Comparison of ENCODE assay signal across 34 cellular contexts in the genomic region with DNA sequence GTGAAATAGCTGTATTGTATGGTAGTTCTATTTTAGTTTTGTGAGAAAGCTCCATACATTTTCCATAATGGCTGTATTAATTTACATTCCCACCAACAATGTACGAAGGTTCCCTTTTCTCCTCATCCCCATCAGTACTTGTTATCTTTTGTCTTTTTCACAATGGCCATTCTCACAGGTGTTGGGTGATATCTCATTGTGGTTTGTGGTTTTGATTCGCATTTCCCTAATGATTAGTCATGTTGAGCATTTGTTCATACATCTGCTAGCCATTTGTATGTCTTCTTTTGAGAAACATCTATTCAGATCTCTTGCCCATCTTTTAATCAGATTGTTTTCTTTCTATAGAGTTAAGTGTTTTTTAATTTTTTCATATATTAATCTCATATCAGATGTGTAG.
A peak's percentile ranks its signal among the peaks of the same experiment; 100 is the strongest.
DNase-seq lines count a peak whose midpoint lies in the region; ATAC-seq and TF ChIP-seq lines count a peak whose summit lies in the region.
"Had no signal": no experiment of that assay in that cellular context is flagged by ENCODE, and none has a peak within 500 bp of the region (broad histone marks: within the 10 kb centered on the region; RNA-seq: fewer than 3 reads in every experiment).

No MANE protein-coding gene starts in this region.

- H3K4me3 ChIP-seq in GM12865 (ENCODE audit: low read depth, low read length) (no peak overlapping the region), RWPE2 (ENCODE audit: severe bottlenecking) (no peak overlapping the region), fibroblast of mammary gland (ENCODE audit: control insufficient read depth, low read depth, low read length) (no peak overlapping the region), lower leg skin (ENCODE audit: low read depth, poor library complexity, severe bottlenecking) (no peak overlapping the region)
- H3K4me3 ChIP-seq in Jurkat, Clone E6-1 (ENCODE audit: low read length), result no peak overlapping the region
- H3K4me3 ChIP-seq: coronary artery, MG63, suprapubic skin, upper lobe of right lung had no signal

- H3K27me3 Mint-ChIP-seq in T-helper 17 cell, result no peaks in the 10 kb centered on the region
- H3K27me3 Mint-ChIP-seq: activated CD8-positive, alpha-beta memory T cell treated with anti-CD3 and anti-CD28 coated beads, Interleukin-2, amount 10 ng/mL, durations not matched to agents 7 days and 5 days; activated naive CD8-positive, alpha-beta T cell treated with anti-CD3 and anti-CD28 coated beads, Interleukin-2, amount 10 ng/mL, durations not matched to agents 7 days and 5 days had no signal

- WGBS in lower leg skin, 2 donors, result 65% methylated on average over 2 of the region's 2 CpGs

- H3K9me3 ChIP-seq in RWPE2 (ENCODE audit: severe bottlenecking), result no peaks in the 10 kb centered on the region
- peaks cover 2% of the 10 kb centered on the region for H3K9me3 ChIP-seq in T-helper 17 cell (ENCODE audit: control insufficient read depth, low read length, poor library complexity, severe bottlenecking)
- H3K9me3 ChIP-seq: MG63, suprapubic skin, upper lobe of right lung had no signal

- H3K27ac ChIP-seq in RWPE2 (ENCODE audit: poor library complexity, severe bottlenecking), result no peak overlapping the region
- H3K27ac ChIP-seq: coronary artery, suprapubic skin, upper lobe of right lung had no signal

- no peaks in the 10 kb centered on the region for H3K4me1 Mint-ChIP-seq in T-helper 17 cell
- H3K4me1 Mint-ChIP-seq: activated CD8-positive, alpha-beta memory T cell treated with anti-CD3 and anti-CD28 coated beads, Interleukin-2, amount 10 ng/mL, durations not matched to agents 7 days and 5 days; activated naive CD8-positive, alpha-beta T cell treated with anti-CD3 and anti-CD28 coated beads, Interleukin-2, amount 10 ng/mL, durations not matched to agents 7 days and 5 days had no signal

- no peak for TF ChIP-seq CTCF in GM12865 (IDR thresholded peaks at IDR 0.05; ENCODE audit: insufficient read depth, low read depth, low read length, missing control alignments)
- no peak for TF ChIP-seq CTCF in RWPE2 (IDR thresholded peaks at IDR 0.05; ENCODE audit: poor library complexity, severe bottlenecking)
- no peak for TF ChIP-seq CTCF in fibroblast of mammary gland (conservative IDR thresholded peaks at IDR 0.05; ENCODE audit: control insufficient read depth, insufficient read depth, low read depth, low read length)
- TF ChIP-seq CTCF in lower leg skin (IDR thresholded peaks at IDR 0.05), result no peak

- ATAC-seq in RWPE2 (ENCODE audit: low read depth) (peak; percentile 78), T-helper 17 cell (no peak)
- ATAC-seq: activated CD8-positive, alpha-beta memory T cell treated with anti-CD3 and anti-CD28 coated beads, Interleukin-2, amount 10 ng/mL, durations not matched to agents 7 days and 5 days; HCT116; left lobe of liver; PC-3; right cardiac atrium; upper lobe of right lung had no signal

- H3K4me1 ChIP-seq in RWPE2 (ENCODE audit: insufficient read depth, poor library complexity, severe bottlenecking), result peaks cover 16% of the 10 kb centered on the region
- H3K4me1 ChIP-seq: suprapubic skin, upper lobe of right lung had no signal

- H3K36me3 ChIP-seq in RWPE2 (ENCODE audit: low read depth), result no peaks in the 10 kb centered on the region
- H3K36me3 ChIP-seq: MG63, suprapubic skin, upper lobe of right lung had no signal

- DNase-seq in GM12865 (ENCODE audit: low read depth), result peak; percentile 5
- DNase-seq in Jurkat, Clone E6-1 (ENCODE audit: low read depth, low spot score), result peak; percentile 59
- no peak for DNase-seq in RWPE2 (ENCODE audit: low spot score)
- peak; percentile 16 for DNase-seq in fibroblast of mammary gland (ENCODE audit: low read depth)
- DNase-seq in posterior vena cava (ENCODE audit: low spot score), result no peak
- no peak for DNase-seq in T-helper 17 cell
- DNase-seq in lower leg skin (ENCODE audit: low spot score in 2 of 2), result no peak
- DNase-seq in T-helper 2 cell, result no peak
- DNase-seq: activated CD8-positive, alpha-beta memory T cell treated with anti-CD3 and anti-CD28 coated beads, Interleukin-2, amount 10 ng/mL, durations not matched to agents 7 days and 5 days; activated gamma-delta T cell treated with Interleukin-2 at 50 U/mL for 16 hours; activated naive CD8-positive, alpha-beta T cell treated with anti-CD3 and anti-CD28 coated beads, Interleukin-2, amount 10 ng/mL, durations not matched to agents 7 days and 5 days; activated T-cell treated with anti-CD3 and anti-CD28 coated beads, Interleukin-2, amount 50 U/mL, for 48 hours; aorta; Calu3; DMS79 treated with DMSO at 0.1 percent for 48 hours; effector CD8-positive, alpha-beta T cell; erythroblast; mesenchymal stem cell; MG63; NCI-H1105 treated with DMSO at 0.1 percent for 48 hours; NCI-H510A treated with DMSO at 0.1 percent for 48 hours; NK-92 treated with Interleukin-12 subunit alpha and Interleukin-12 subunit beta, amount 100 ng/mL, for 24 hours; PC-3; posterior cingulate gyrus; right cardiac atrium; SIG-M5; stimulated activated CD4-positive, alpha-beta T cell treated with anti-CD3 and anti-CD28 coated beads, Interleukin-1b, Interleukin-23, amount 100 ng/mL, for 48 hours; stimulated activated naive CD4-positive, alpha-beta T cell treated with Interleukin-2 at 50 U/mL for 16 hours; SW 1271; upper lobe of right lung had no signal

- no peak overlapping the region for H3K27ac Mint-ChIP-seq in T-helper 17 cell
- H3K27ac Mint-ChIP-seq: activated CD8-positive, alpha-beta memory T cell treated with anti-CD3 and anti-CD28 coated beads, Interleukin-2, amount 10 ng/mL, durations not matched to agents 7 days and 5 days; activated naive CD8-positive, alpha-beta T cell treated with anti-CD3 and anti-CD28 coated beads, Interleukin-2, amount 10 ng/mL, durations not matched to agents 7 days and 5 days had no signal

- no peaks in the 10 kb centered on the region for H3K27me3 ChIP-seq in RWPE2 (ENCODE audit: insufficient read depth, poor library complexity, severe bottlenecking)
- H3K27me3 ChIP-seq: MG63, suprapubic skin, upper lobe of right lung had no signal

- no peak for TF ChIP-seq POLR2A in lower leg skin (IDR thresholded peaks at IDR 0.05)

- H3K4me3 Mint-ChIP-seq in T-helper 17 cell, result no peak overlapping the region
- H3K4me3 Mint-ChIP-seq: activated CD8-positive, alpha-beta memory T cell treated with anti-CD3 and anti-CD28 coated beads, Interleukin-2, amount 10 ng/mL, durations not matched to agents 7 days and 5 days; activated naive CD8-positive, alpha-beta T cell treated with anti-CD3 and anti-CD28 coated beads, Interleukin-2, amount 10 ng/mL, durations not matched to agents 7 days and 5 days had no signal

- H3K36me3 Mint-ChIP-seq in T-helper 17 cell (ENCODE audit: low read depth), result no peaks in the 10 kb centered on the region
- H3K36me3 Mint-ChIP-seq: activated CD8-positive, alpha-beta memory T cell treated with anti-CD3 and anti-CD28 coated beads, Interleukin-2, amount 10 ng/mL, durations not matched to agents 7 days and 5 days; activated naive CD8-positive, alpha-beta T cell treated with anti-CD3 and anti-CD28 coated beads, Interleukin-2, amount 10 ng/mL, durations not matched to agents 7 days and 5 days had no signal

- intact Hi-C loops in posterior vena cava (cut with DNase I), result no loop called here
- intact Hi-C loops in lower leg skin (cut with DNase I; ENCODE audit: low total_unique reads), result loop anchor here (5.0 kb wide), 1 partner anchor 910 kb away; no protein-coding TSS in a partner anchor

Comparison
In these comparisons a context has a peak if more than half of its experiments do, and no peak if none do; other contexts are left out.
1. DNase-seq: peak in GM12865 (single experiment), Jurkat, Clone E6-1 (single experiment) and fibroblast of mammary gland (single experiment); none in RWPE2 (single experiment), posterior vena cava (single experiment), T-helper 17 cell (0 of 3), lower leg skin (0 of 2) and T-helper 2 cell (0 of 5).